In the genomic region with DNA sequence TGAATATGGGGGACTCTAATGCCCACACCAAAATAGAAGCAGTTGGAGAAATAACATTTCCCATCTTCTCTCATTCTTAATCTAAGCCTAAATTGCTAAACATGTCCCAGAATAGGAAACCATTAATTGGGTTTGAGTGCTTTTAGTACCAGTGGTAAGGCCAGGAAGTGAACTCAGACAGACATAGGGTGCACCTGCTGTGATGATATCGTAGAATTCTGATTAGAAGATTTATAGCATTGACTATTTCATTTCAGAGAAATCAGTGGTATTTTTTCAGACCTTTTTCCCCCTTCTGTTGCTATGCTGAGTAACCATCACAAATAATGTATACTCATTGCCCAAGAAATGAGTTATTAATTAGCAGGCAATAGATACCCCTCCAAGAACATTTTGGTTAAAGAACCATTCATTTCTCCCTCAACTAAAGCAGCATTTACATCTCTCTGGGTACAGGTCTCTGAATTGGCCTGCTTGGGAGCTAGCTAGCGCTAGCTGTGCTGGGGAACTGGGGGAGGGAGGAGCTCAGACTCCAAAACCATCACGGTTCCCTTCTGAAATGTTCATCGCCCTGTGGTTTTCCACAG, we compare ENCODE assay signal across 32 cellular contexts. TPM values are rescaled to one million over a fixed set of nuclear protein-coding genes. Genes with fewer than 3 reads are reported as not detected.
DNase-seq lines count a peak whose midpoint lies in the region; ATAC-seq lines count a peak whose summit lies in the region.
"Had no signal": no experiment of that assay in that cellular context is flagged by ENCODE, and none has a peak within 500 bp of the region (broad histone marks: within the 10 kb centered on the region; RNA-seq: fewer than 3 reads in every experiment).

No MANE protein-coding gene starts in this region.

- no peak overlapping the region for H2BK12ac ChIP-seq in neuronal stem cell (ENCODE audit: low read length)

- H3K27ac ChIP-seq in subcutaneous abdominal adipose tissue (ENCODE audit: low read depth, low read length): peak overlapping the region; percentile 6
- no peak overlapping the region for H3K27ac ChIP-seq in neuronal stem cell (replicated peaks; ENCODE audit: low read length)
- H3K27ac ChIP-seq: brain microvascular endothelial cell, foreskin keratinocyte, HL-60, pancreas, right lobe of liver, SJCRH30, tibial nerve had no signal

- H3K4me3 ChIP-seq in subcutaneous abdominal adipose tissue (ENCODE audit: low read depth in 1 of 5, low read length in 5 of 5) (no peak overlapping the region), neuronal stem cell (ENCODE audit: low read length in 2 of 2) (no peak overlapping the region)
- H3K4me3 ChIP-seq: adrenal gland, pancreas, Peyer's patch, right lobe of liver, SJCRH30, tibial nerve had no signal

- H3K4me1 Mint-ChIP-seq in stimulated activated naive CD8-positive, alpha-beta T cell treated with anti-CD3 and anti-CD28 coated beads, Interleukin-15, Interleukin-2, amounts not matched to agents 100 ng/mL and 50 ng/mL, for 24 hours (ENCODE audit: low read depth): peaks cover 90% of the 10 kb centered on the region
- peaks cover 88% of the 10 kb centered on the region for H3K4me1 Mint-ChIP-seq in stimulated activated naive CD8-positive, alpha-beta T cell treated with anti-CD3 and anti-CD28 coated beads, Interleukin-15, amount 100 ng/mL, for 72 hours
- H3K4me1 Mint-ChIP-seq in T-cell (peaks cover 91 to 95% (median 93%) of the 10 kb centered on the region in 3 donors), immature natural killer cell (peaks cover 92 to 94% of the 10 kb centered on the region in 2 donors)

- peaks cover 2% of the 10 kb centered on the region for H3K79me1 ChIP-seq in neuronal stem cell (ENCODE audit: low read depth, low read length)

- H3K9me3 ChIP-seq in subcutaneous abdominal adipose tissue (ENCODE audit: control insufficient read depth in 5 of 5, low read length in 5 of 5): no peaks in the 10 kb centered on the region
- no peaks in the 10 kb centered on the region for H3K9me3 ChIP-seq in neuronal stem cell (replicated peaks in 1 of 2; ENCODE audit: control insufficient read depth in 2 of 2, insufficient read depth in 1 of 2, low read depth in 1 of 2, low read length in 2 of 2)
- H3K9me3 ChIP-seq: adrenal gland, pancreas, Peyer's patch, right lobe of liver, SJCRH30, tibial nerve had no signal

- H2AFZ ChIP-seq in neuronal stem cell (ENCODE audit: low read length): no peak overlapping the region

- POLR2A ChIA-PET in T-cell (lab: Charles Lee): no interaction called here

- no peak for DNase-seq in stimulated activated naive CD8-positive, alpha-beta T cell treated with anti-CD3 and anti-CD28 coated beads, Interleukin-15, amount 100 ng/mL, for 72 hours
- DNase-seq in T-cell (no peak), immature natural killer cell (no peak), DMS 273 (lab: John Stamatoyannopoulos, UW; ENCODE audit: unreplicated experiment) (no peak), SW480 (ENCODE audit: low spot score) (no peak), neuronal stem cell (ENCODE audit: low spot score) (no peak)
- DNase-seq: activated CD4-positive, alpha-beta T cell treated with anti-CD3 and anti-CD28 coated beads for 48 hours; adrenal gland; brain microvascular endothelial cell; DMS53; effector memory CD8-positive, alpha-beta T cell; foreskin keratinocyte; GF-D8; left colon; naive B cell; NCI-H1105; NCI-H1930; NCI-H526 treated with DMSO at 0.1 percent for 48 hours; pancreas; Peyer's patch; right lobe of liver; SJCRH30; stimulated activated CD4-positive, alpha-beta T cell treated with anti-CD3 and anti-CD28 coated beads, Interleukin-12 subunit alpha, Interleukin-12 subunit beta, amount 100 ng/mL, for 4 hours; stimulated activated CD4-positive, alpha-beta T cell treated with anti-CD3 and anti-CD28 coated beads, Interleukin-4, amount 100 ng/mL, for 24 hours; stimulated activated naive CD8-positive, alpha-beta T cell treated with anti-CD3 and anti-CD28 coated beads, Interleukin-15, Interleukin-2, amounts not matched to agents 100 U/mL and 50 U/mL, for 24 hours; T-helper 1 cell had no signal

- H3K9ac ChIP-seq in subcutaneous abdominal adipose tissue (ENCODE audit: low read length in 5 of 5): no peak overlapping the region
- no peak overlapping the region for H3K9ac ChIP-seq in neuronal stem cell (ENCODE audit: low read depth, low read length, poor library complexity)

- H3K9me3 Mint-ChIP-seq in stimulated activated naive CD8-positive, alpha-beta T cell treated with anti-CD3 and anti-CD28 coated beads, Interleukin-15, Interleukin-2, amounts not matched to agents 100 ng/mL and 50 ng/mL, for 24 hours: no peaks in the 10 kb centered on the region
- no peaks in the 10 kb centered on the region for H3K9me3 Mint-ChIP-seq in stimulated activated naive CD8-positive, alpha-beta T cell treated with anti-CD3 and anti-CD28 coated beads, Interleukin-15, amount 100 ng/mL, for 72 hours
- H3K9me3 Mint-ChIP-seq in T-cell (no peaks in the 10 kb centered on the region), immature natural killer cell (no peaks in the 10 kb centered on the region)
- H3K9me3 Mint-ChIP-seq: activated T-helper 2 cell treated with anti-CD3 and anti-CD28 coated beads, Interferon-gamma antibody, Interleukin-2, Interleukin-4, amounts not matched to agents 10 μg/mL and 5 μg/mL and 100 μg/mL, durations not matched to agents 14 hours and 24 hours and 36 hours; effector memory CD8-positive, alpha-beta T cell; naive B cell had no signal

- H3K18ac ChIP-seq in neuronal stem cell (ENCODE audit: low read length): no peak overlapping the region

- H3K36me3 Mint-ChIP-seq in stimulated activated naive CD8-positive, alpha-beta T cell treated with anti-CD3 and anti-CD28 coated beads, Interleukin-15, Interleukin-2, amounts not matched to agents 100 ng/mL and 50 ng/mL, for 24 hours (ENCODE audit: low read depth): peaks cover 20% of the 10 kb centered on the region
- peaks cover 41% of the 10 kb centered on the region for H3K36me3 Mint-ChIP-seq in T-cell
- H3K36me3 Mint-ChIP-seq in immature natural killer cell: peaks cover 28 to 49% (median 41%) of the 10 kb centered on the region in 3 donors

- no peak overlapping the region for H2AK5ac ChIP-seq in neuronal stem cell (ENCODE audit: low read depth, low read length)

- H3K4me1 ChIP-seq in subcutaneous abdominal adipose tissue (ENCODE audit: control insufficient read depth in 5 of 5, insufficient read depth in 5 of 5, low read length in 5 of 5) (peaks cover 15 to 61% (median 47%) of the 10 kb centered on the region in 5 donors), neuronal stem cell (ENCODE audit: control insufficient read depth in 2 of 2, insufficient read depth in 1 of 2, low read depth in 1 of 2, low read length in 2 of 2) (peaks cover 11 to 15% of the 10 kb centered on the region in 2 donors)
- H3K4me1 ChIP-seq: foreskin keratinocyte had no signal

- peak overlapping the region; percentile 8 for H3K4me3 Mint-ChIP-seq in stimulated activated naive CD8-positive, alpha-beta T cell treated with anti-CD3 and anti-CD28 coated beads, Interleukin-15, Interleukin-2, amounts not matched to agents 100 ng/mL and 50 ng/mL, for 24 hours
- no peak overlapping the region for H3K4me3 Mint-ChIP-seq in stimulated activated naive CD8-positive, alpha-beta T cell treated with anti-CD3 and anti-CD28 coated beads, Interleukin-15, amount 100 ng/mL, for 72 hours
- H3K4me3 Mint-ChIP-seq in T-cell (peak overlapping the region in 2 of 3 donors; percentile 28 to 98), immature natural killer cell (peak overlapping the region in 2 of 5 donors; percentile 10 to 34)

- H4K91ac ChIP-seq in neuronal stem cell (ENCODE audit: low read depth, low read length, poor library complexity): no peak overlapping the region

- no peak overlapping the region for H2BK120ac ChIP-seq in neuronal stem cell (ENCODE audit: low read depth, low read length)

- H3K36me3 ChIP-seq in subcutaneous abdominal adipose tissue (ENCODE audit: control insufficient read depth in 5 of 5, insufficient read depth in 5 of 5, low read length in 5 of 5) (peaks cover 11 to 47% (median 42%) of the 10 kb centered on the region in 5 donors), neuronal stem cell (replicated peaks in 1 of 2; ENCODE audit: control insufficient read depth in 2 of 2, insufficient read depth in 2 of 2, low read length in 2 of 2) (no peaks in the 10 kb centered on the region)
- H3K36me3 ChIP-seq: pancreas had no signal

- no peak overlapping the region for H3K4me2 ChIP-seq in neuronal stem cell (ENCODE audit: insufficient read depth, low read length, poor library complexity, severe bottlenecking)

- H2BK5ac ChIP-seq in neuronal stem cell (ENCODE audit: low read length): no peak overlapping the region

- H3K14ac ChIP-seq in neuronal stem cell (ENCODE audit: low read length): no peak overlapping the region

- H3K4ac ChIP-seq in neuronal stem cell (ENCODE audit: low read length): no peak overlapping the region

- no peak overlapping the region for H3K23ac ChIP-seq in neuronal stem cell (ENCODE audit: low read depth, low read length, poor library complexity)

- CTCF ChIA-PET in T-cell (lab: Charles Lee): interaction anchor here (0.9 to 2.3 kb wide), 4 partner anchors 7 to 34 kb away, joined by 3 to 14 read pairs (median 6); a partner anchor contains a TSS

- H3K27ac Mint-ChIP-seq in stimulated activated naive CD8-positive, alpha-beta T cell treated with anti-CD3 and anti-CD28 coated beads, Interleukin-15, Interleukin-2, amounts not matched to agents 100 ng/mL and 50 ng/mL, for 24 hours: peak overlapping the region; percentile 86
- H3K27ac Mint-ChIP-seq in stimulated activated naive CD8-positive, alpha-beta T cell treated with anti-CD3 and anti-CD28 coated beads, Interleukin-15, amount 100 ng/mL, for 72 hours: no peak overlapping the region
- H3K27ac Mint-ChIP-seq in T-cell (peak overlapping the region; percentile 91 to 97), immature natural killer cell (peak overlapping the region; percentile 86 to 98 (median 93))

- ATAC-seq in stimulated activated naive CD8-positive, alpha-beta T cell treated with anti-CD3 and anti-CD28 coated beads, Interleukin-15, amount 100 ng/mL, for 72 hours: no peak
- no peak for ATAC-seq in T-cell (replicated peaks in 1 of 4)
- ATAC-seq: effector memory CD8-positive, alpha-beta T cell; foreskin keratinocyte; HepG2; left colon; pancreas; right lobe of liver; stimulated activated naive CD8-positive, alpha-beta T cell treated with anti-CD3 and anti-CD28 coated beads, Interleukin-15, Interleukin-2, amounts not matched to agents 100 U/mL and 50 U/mL, for 24 hours had no signal

- H3K27me3 ChIP-seq in subcutaneous abdominal adipose tissue (ENCODE audit: control insufficient read depth in 5 of 5, insufficient read depth in 4 of 5, low read length in 5 of 5) (no peaks in the 10 kb centered on the region), neuronal stem cell (ENCODE audit: control insufficient read depth in 3 of 3, insufficient read depth in 3 of 3, low read depth in 1 of 3, low read length in 3 of 3) (no peaks in the 10 kb centered on the region)
- H3K27me3 ChIP-seq: adrenal gland, brain microvascular endothelial cell, foreskin keratinocyte, pancreas, Peyer's patch, right lobe of liver, SJCRH30, tibial nerve had no signal

- no peaks in the 10 kb centered on the region for H3K27me3 Mint-ChIP-seq in stimulated activated naive CD8-positive, alpha-beta T cell treated with anti-CD3 and anti-CD28 coated beads, Interleukin-15, Interleukin-2, amounts not matched to agents 100 ng/mL and 50 ng/mL, for 24 hours
- H3K27me3 Mint-ChIP-seq in stimulated activated naive CD8-positive, alpha-beta T cell treated with anti-CD3 and anti-CD28 coated beads, Interleukin-15, amount 100 ng/mL, for 72 hours: no peaks in the 10 kb centered on the region
- no peaks in the 10 kb centered on the region for H3K27me3 Mint-ChIP-seq in T-cell
- peaks cover 2 to 5% (median 4%) of the 10 kb centered on the region in 3 donors for H3K27me3 Mint-ChIP-seq in immature natural killer cell (ENCODE audit: low read depth in 3 of 3)
- H3K27me3 Mint-ChIP-seq: effector memory CD8-positive, alpha-beta T cell; naive B cell had no signal

- WGBS in neuronal stem cell (ENCODE audit: extremely low coverage in 2 of 2, insufficient read length in 2 of 2, insufficient replicate concordance in 1 of 2), 2 donors: no CpG with 5 or more reads among the region's 4 CpGs

- no peak overlapping the region for H2BK15ac ChIP-seq in neuronal stem cell (ENCODE audit: low read length)

- H4K8ac ChIP-seq in neuronal stem cell (ENCODE audit: low read depth, low read length): no peak overlapping the region

RNA-seq across cellular contexts. Expression of a gene that starts 7.3 kb away (rescaled TPM):
- 10 to 100 TPM; 27.6 to 73.3 (median 56.8) TPM for total RNA-seq in T-cell
- polyA plus RNA-seq in immature natural killer cell: 100 to 1,000 TPM; 261 to 295 (median 263) TPM
- polyA plus RNA-seq in neuronal stem cell (2013, experiment 1 of 2): 13.5 TPM
- 14.2 TPM for polyA plus RNA-seq in neuronal stem cell (2013, experiment 2 of 2)

Comparison
In these comparisons a context has a peak if more than half of its experiments do, and no peak if none do; other contexts are left out.
1. H3K27ac Mint-ChIP-seq: peak in stimulated activated naive CD8-positive, alpha-beta T cell treated with anti-CD3 and anti-CD28 coated beads, Interleukin-15, Interleukin-2, amounts not matched to agents 100 ng/mL and 50 ng/mL, for 24 hours (single experiment), T-cell (2 of 2) and immature natural killer cell (6 of 6); none in stimulated activated naive CD8-positive, alpha-beta T cell treated with anti-CD3 and anti-CD28 coated beads, Interleukin-15, amount 100 ng/mL, for 72 hours (0 of 2).
2. H3K4me3 Mint-ChIP-seq: peak in stimulated activated naive CD8-positive, alpha-beta T cell treated with anti-CD3 and anti-CD28 coated beads, Interleukin-15, Interleukin-2, amounts not matched to agents 100 ng/mL and 50 ng/mL, for 24 hours (single experiment) and T-cell (2 of 3); none in stimulated activated naive CD8-positive, alpha-beta T cell treated with anti-CD3 and anti-CD28 coated beads, Interleukin-15, amount 100 ng/mL, for 72 hours (0 of 2).